22 cellular contexts compared by ENCODE assay signal in the genomic region with DNA sequence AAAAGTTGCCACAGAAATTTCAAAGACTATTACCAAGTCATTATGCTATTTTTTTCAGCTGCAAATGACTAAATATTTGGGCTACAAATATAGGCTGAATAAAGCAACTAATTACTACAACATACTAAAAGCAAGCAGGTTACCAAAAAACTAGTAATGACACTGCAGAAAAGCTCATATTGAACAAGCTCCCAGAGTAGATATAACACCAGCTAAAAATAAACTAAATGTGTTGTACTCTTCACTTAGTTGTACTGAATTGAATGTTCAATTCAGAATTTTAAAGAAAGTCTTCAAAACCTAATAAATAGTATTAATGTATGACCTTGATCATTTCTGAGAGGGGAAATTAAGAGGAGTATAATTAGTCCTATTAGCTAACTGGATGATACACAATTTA. TPM values are rescaled to one million over a fixed set of nuclear protein-coding genes. Genes with fewer than 3 reads are reported as not detected.
DNase-seq lines count a peak whose midpoint lies in the region; ATAC-seq and TF ChIP-seq lines count a peak whose summit lies in the region.
"Had no signal": no experiment of that assay in that cellular context is flagged by ENCODE, and none has a peak within 500 bp of the region (broad histone marks: within the 10 kb centered on the region; RNA-seq: fewer than 3 reads in every experiment).

No MANE protein-coding gene starts in this region.

- no peak overlapping the region for H3K4me3 ChIP-seq in SU-DHL-6 (ENCODE audit: insufficient read depth, low read length, poor library complexity, severe bottlenecking)

- H3K4me3 Mint-ChIP-seq in naive B cell: peak overlapping the region in 1 of 8 donors; percentile 74
- H3K4me3 Mint-ChIP-seq: HFFc6 had no signal

- no peak for TF ChIP-seq CTCF in SU-DHL-6 (IDR thresholded peaks at IDR 0.05; ENCODE audit: insufficient read depth, low read length, poor library complexity, severe bottlenecking)

- no peak overlapping the region for H3K9ac ChIP-seq in SU-DHL-6 (ENCODE audit: low read length)
- H3K9ac ChIP-seq: KMS-11, SK-N-SH had no signal

- peak overlapping the region; percentile 59 for H3K4me2 ChIP-seq in SU-DHL-6 (ENCODE audit: low read depth, low read length, poor library complexity, severe bottlenecking)
- H3K4me2 ChIP-seq: KMS-11, SK-N-SH had no signal

- peak overlapping the region; percentile 97 to 100 (median 98) for H3K27ac Mint-ChIP-seq in naive B cell
- H3K27ac Mint-ChIP-seq: HFFc6, T-cell had no signal

- H3K9me3 Mint-ChIP-seq in naive B cell: no peaks in the 10 kb centered on the region
- H3K9me3 Mint-ChIP-seq: CD4-positive, CD25-positive, alpha-beta regulatory T cell; HFFc6; T-cell had no signal

- no peaks in the 10 kb centered on the region for H3K36me3 ChIP-seq in SU-DHL-6 (ENCODE audit: low read length)

- no peaks in the 10 kb centered on the region for H3K27me3 Mint-ChIP-seq in naive B cell
- H3K27me3 Mint-ChIP-seq: CD4-positive, CD25-positive, alpha-beta regulatory T cell; T-cell had no signal

- H2AFZ ChIP-seq in SU-DHL-6 (ENCODE audit: low read depth, low read length, severe bottlenecking): no peak overlapping the region

- H3F3A ChIP-seq in SU-DHL-6 (ENCODE audit: insufficient read depth): peaks cover 5% of the 10 kb centered on the region; the same call in 1 of the 2 replicates

- peaks cover 60 to 78% (median 77%) of the 10 kb centered on the region in 3 donors for H3K4me1 Mint-ChIP-seq in naive B cell

- no peaks in the 10 kb centered on the region for H3K9me2 ChIP-seq in SU-DHL-6 (replicated peaks; ENCODE audit: insufficient read depth, low read length)
- H3K9me2 ChIP-seq: SK-N-SH had no signal

- ATAC-seq in Right ventricle myocardium superior (ENCODE audit: poor library complexity) (peak; percentile 42), left cardiac atrium (no peak), naive B cell (ENCODE audit: low read depth in 2 of 2) (no peak), GM21526 (IDR thresholded peaks at IDR 0.05; ENCODE audit: low FRiP score, unreplicated experiment) (no peak)
- ATAC-seq: T-cell had no signal

- peaks cover 0 to 5% of the 10 kb centered on the region in 2 donors for H3K36me3 Mint-ChIP-seq in naive B cell
- H3K36me3 Mint-ChIP-seq: T-cell had no signal

- intact Hi-C loops in Right ventricle myocardium superior (cut with DNase I) (no loop called here), left cardiac atrium (cut with DNase I) (no loop called here)

- H3K27ac ChIP-seq in SU-DHL-6 (ENCODE audit: low read depth, low read length): no peak overlapping the region; the same call in 1 of the 2 replicates
- H3K27ac ChIP-seq: 22Rv1, KMS-11 had no signal

- H3K79me2 ChIP-seq in SU-DHL-6 (ENCODE audit: insufficient read depth, low read length): peaks cover 94% of the 10 kb centered on the region

- DNase-seq in Right ventricle myocardium superior (no peak), left cardiac atrium (no peak), naive B cell (no peak), NCI-H69 (lab: John Stamatoyannopoulos, UW) (no peak), D341Med (ENCODE audit: low spot score) (no peak), DMS53 treated with DMSO at 0.1 percent for 48 hours (lab: John Stamatoyannopoulos, UW; ENCODE audit: unreplicated experiment) (no peak)
- DNase-seq: AML-193; Caco-2; CD4-positive, CD25-positive, alpha-beta regulatory T cell; DMS53; HFFc6; NCI-H1417; NCI-H1930; NCI-H345; NCI-H524 treated with DMSO at 0.1 percent for 48 hours; SHP77 treated with DMSO at 0.1 percent for 48 hours; SK-N-SH; T-cell had no signal

- no peaks in the 10 kb centered on the region for H3K27me3 ChIP-seq in SU-DHL-6 (ENCODE audit: low read length)

- H3K9me3 ChIP-seq in SU-DHL-6 (ENCODE audit: insufficient read depth, low read length): no peaks in the 10 kb centered on the region
- H3K9me3 ChIP-seq: Caco-2, SK-N-SH had no signal

- H4K20me1 ChIP-seq in SU-DHL-6 (ENCODE audit: low read depth, low read length): 0 out of 2 replicates have a peak, but pooled peaks cover 4% of the 10 kb centered on the region

RNA-seq across cellular contexts. Expression of a gene that starts 12.0 kb away (rescaled TPM):
- 19.3 TPM for total RNA-seq in Right ventricle myocardium superior
- total RNA-seq in left cardiac atrium: 10 to 100 TPM; 22.3 to 23.3 TPM
- polyA plus RNA-seq in naive B cell (ENCODE audit: low read depth in 6 of 6): 10 to 100 TPM; 16.7 to 31.0 (median 22.2) TPM
